Comparison of ENCODE assay signal across 1 cellular context in the genomic region with DNA sequence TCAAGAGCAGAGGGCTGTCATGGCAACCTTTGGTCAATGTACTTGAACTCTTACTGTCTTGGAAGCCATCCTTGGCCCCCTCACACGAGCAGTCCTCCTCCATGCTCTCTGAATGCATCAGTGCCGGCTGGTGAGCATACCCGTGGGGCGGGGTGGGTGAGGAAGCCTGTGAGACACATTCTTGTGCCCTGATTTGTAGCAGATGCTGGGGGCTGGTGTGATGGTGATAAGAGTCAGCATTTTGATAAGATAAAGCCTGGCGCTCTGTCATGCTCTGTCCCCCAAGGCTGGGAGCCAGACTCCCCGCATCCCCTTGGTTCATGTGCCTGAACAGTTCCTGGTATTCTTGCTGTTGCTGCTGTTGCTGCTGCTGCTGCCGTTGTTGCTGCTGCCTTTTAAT.
TF ChIP-seq lines count a peak whose summit lies in the region.

No MANE protein-coding gene starts in this region.

TF ChIP-seq in SK-N-SH, 30 proteins besides CTCF, POLR2A, EP300 and RAD21 (continued from another document):
- TF ChIP-seq, protein P1, sequence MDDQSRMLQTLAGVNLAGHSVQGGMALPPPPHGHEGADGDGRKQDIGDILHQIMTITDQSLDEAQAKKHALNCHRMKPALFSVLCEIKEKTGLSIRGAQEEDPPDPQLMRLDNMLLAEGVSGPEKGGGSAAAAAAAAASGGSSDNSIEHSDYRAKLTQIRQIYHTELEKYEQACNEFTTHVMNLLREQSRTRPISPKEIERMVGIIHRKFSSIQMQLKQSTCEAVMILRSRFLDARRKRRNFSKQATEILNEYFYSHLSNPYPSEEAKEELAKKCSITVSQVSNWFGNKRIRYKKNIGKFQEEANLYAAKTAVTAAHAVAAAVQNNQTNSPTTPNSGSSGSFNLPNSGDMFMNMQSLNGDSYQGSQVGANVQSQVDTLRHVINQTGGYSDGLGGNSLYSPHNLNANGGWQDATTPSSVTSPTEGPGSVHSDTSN (IDR thresholded peaks at IDR 0.05), result peak; percentile 33; the same call in 1 of the 2 replicates
- TF ChIP-seq MXI1 (IDR thresholded peaks at IDR 0.05; ENCODE audit: low read depth, low read length), result peak; percentile 59; the same call in 1 of the 2 replicates
- TF ChIP-seq MEF2A (IDR thresholded peaks at IDR 0.05; ENCODE audit: borderline replicate concordance, low read depth), result no peak
- peak; percentile 86 for TF ChIP-seq CHD2 (IDR thresholded peaks at IDR 0.05; ENCODE audit: low read length, partially characterized antibody)
TF ChIP-seq in SK-N-SH: peak in this region for 8.
